Comparison of ENCODE assay signal across 22 cellular contexts in genomic region chr12:88662093-88662492, GRCh38.
"Had no signal": no experiment of that assay in that cellular context is flagged by ENCODE, and none has a peak within 500 bp of the region (broad histone marks: within the 10 kb centered on the region; RNA-seq: fewer than 3 reads in every experiment).

No MANE protein-coding gene starts in this region.

- H3K4me2 ChIP-seq: hepatocyte had no signal

- H3K27me3 ChIP-seq: esophagus muscularis mucosa, foreskin keratinocyte, gastroesophageal sphincter, heart left ventricle, hepatocyte, left lung had no signal

- H3K4me3 ChIP-seq: coronary artery, dorsolateral prefrontal cortex, esophagus muscularis mucosa, gastroesophageal sphincter, heart left ventricle, hepatocyte, left lung, lower lobe of right lung had no signal

- H3K4me1 ChIP-seq: left lung, lower lobe of right lung had no signal

- H2AFZ ChIP-seq: hepatocyte had no signal

- H3K27ac ChIP-seq: coronary artery, dorsolateral prefrontal cortex, esophagus muscularis mucosa, foreskin keratinocyte, gastroesophageal sphincter, heart left ventricle, hepatocyte, left lung, lower lobe of right lung had no signal

- H3K9me3 ChIP-seq: esophagus muscularis mucosa, gastroesophageal sphincter, left lung, lower lobe of right lung had no signal

- H3K36me3 ChIP-seq: esophagus muscularis mucosa, gastroesophageal sphincter, heart left ventricle, left lung, lower lobe of right lung had no signal

- FAIRE-seq: colon, endothelial cell of umbilical vein, frontal cortex, islet of Langerhans, keratinocyte had no signal

- ATAC-seq: foreskin keratinocyte; gastroesophageal sphincter; heart left ventricle; left cardiac atrium; left lung; left ventricle myocardium superior; lower lobe of right lung; naive thymus-derived CD4-positive, alpha-beta T cell had no signal

- DNase-seq: dermis blood vessel endothelial cell; dorsolateral prefrontal cortex; effector CD4-positive, alpha-beta T cell; effector memory CD4-positive, alpha-beta T cell; foreskin keratinocyte; heart left ventricle; left cardiac atrium; left lung; left ventricle myocardium superior; lower lobe of right lung; mesendoderm; midbrain; naive thymus-derived CD4-positive, alpha-beta T cell had no signal

- H3K79me2 ChIP-seq: hepatocyte had no signal
